In the genomic region with DNA sequence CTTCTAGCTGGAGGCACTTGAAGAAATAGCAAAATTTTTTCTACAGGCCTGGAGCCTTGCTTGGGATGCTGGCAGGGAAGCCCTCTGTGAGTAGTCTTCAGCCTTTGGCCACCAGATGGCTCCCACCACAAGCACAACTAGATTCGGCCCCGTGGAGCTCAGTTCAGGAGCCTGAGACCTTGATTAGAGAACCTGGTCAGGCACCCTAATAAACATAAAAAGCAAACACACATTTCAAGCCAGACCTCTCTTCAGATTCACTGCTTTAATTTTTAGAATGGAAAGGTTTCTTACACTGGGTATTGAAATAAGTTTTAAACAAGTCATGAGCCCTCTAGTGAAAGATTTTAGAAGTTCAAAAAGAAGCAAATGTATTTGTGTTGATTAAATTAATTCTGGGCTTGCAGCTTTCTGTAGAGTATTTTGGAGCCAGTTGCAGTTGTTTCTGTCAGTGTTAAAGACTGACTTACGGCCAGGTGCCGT, we compare ENCODE assay signal across 8 cellular contexts. TPM values are rescaled to one million over a fixed set of nuclear protein-coding genes. Genes with fewer than 3 reads are reported as not detected.
A peak's percentile ranks its signal among the peaks of the same experiment; 100 is the strongest.
DNase-seq lines count a peak whose midpoint lies in the region; ATAC-seq and TF ChIP-seq lines count a peak whose summit lies in the region.

No MANE protein-coding gene starts in this region.

- no peaks in the 10 kb centered on the region for H3K27me3 ChIP-seq in HAP-1 (ENCODE audit: low read depth)
- no peaks in the 10 kb centered on the region for H3K27me3 ChIP-seq in MG63
- no peaks in the 10 kb centered on the region for H3K27me3 ChIP-seq in psoas muscle (ENCODE audit: insufficient read depth in 3 of 3, low read length in 2 of 3)

- CTCF ChIA-PET in GM10248 (lab: Yijun Ruan, JAX): interaction anchor here (0.6 to 19.5 kb wide), 54 partner anchors 10 to 821 kb away, joined by 3 to 561 read pairs (median 6); partner anchors contain the start of genes GLRX, RFESD and RHOBTB3

- in situ Hi-C loops in HAP-1 (cut with MboI; ENCODE audit: low sequenced_read_pairs): loop anchor here (5.0 kb wide), 1 partner anchor 66 kb away; no protein-coding TSS in a partner anchor

- no peaks in the 10 kb centered on the region for H3K4me1 ChIP-seq in HAP-1
- H3K4me1 ChIP-seq in psoas muscle: peaks cover 49% of the 10 kb centered on the region

- peak overlapping the region; percentile 73 for H3K27ac ChIP-seq in psoas muscle

- H3K36me3 ChIP-seq in HAP-1 (replicated peaks) (no peaks in the 10 kb centered on the region; the same call in 1 of the 2 replicates), MG63 (peaks cover 70% of the 10 kb centered on the region), psoas muscle (ENCODE audit: insufficient read depth in 1 of 2, low read depth in 1 of 2) (peaks cover 0 to 12% of the 10 kb centered on the region in 2 donors)

- H3K4me3 ChIP-seq in HAP-1 (no peak overlapping the region), MG63 (no peak overlapping the region), psoas muscle (no peak overlapping the region)

- ATAC-seq in left cardiac atrium: peak; percentile 92 to 95
- peak; percentile 79 to 88 (median 82) for ATAC-seq in psoas muscle

- TF ChIP-seq CTCF in GM10248 (IDR thresholded peaks at IDR 0.05; ENCODE audit: control extremely low read depth, extremely low read depth, low read depth, missing control alignments) (peak; percentile 82), psoas muscle (IDR thresholded peaks at IDR 0.05) (peak; percentile 88)

- DNase-seq in GM10248 (ENCODE audit: extremely low spot score) (peak; percentile 74), HAP-1 (ENCODE audit: low spot score in 2 of 2) (peak; percentile 57 to 80), MG63 (peak; percentile 75), SW 1271 (lab: John Stamatoyannopoulos, UW) (peak; percentile 78 to 86), left cardiac atrium (peak; percentile 85), psoas muscle (peak; percentile 80 to 88), ureter (ENCODE audit: low spot score) (peak; percentile 86)
- peak; percentile 41 for DNase-seq in activated naive CD8-positive, alpha-beta T cell treated with anti-CD3 and anti-CD28 coated beads, Interleukin-2, amount 50 U/mL, for 16 hours (ENCODE audit: low read depth, low spot score)

- intact Hi-C loops in left cardiac atrium (cut with DNase I): loop anchor here (1.0 to 2.0 kb wide), 2 partner anchors 62 to 66 kb away; no protein-coding TSS in a partner anchor
- intact Hi-C loops in psoas muscle (cut with DNase I): loop anchor here (1.0 to 5.0 kb wide), 5 partner anchors 66 to 556 kb away; partner anchors contain the start of gene RFESD (in 1 of the 2)

- POLR2A ChIA-PET in GM10248 (lab: Yijun Ruan, JAX): no interaction called here

- no peaks in the 10 kb centered on the region for H3K9me3 ChIP-seq in HAP-1
- H3K9me3 ChIP-seq in MG63: no peaks in the 10 kb centered on the region
- no peaks in the 10 kb centered on the region for H3K9me3 ChIP-seq in psoas muscle

- WGBS in psoas muscle, 3 donors: 6 to 11% (median 8%) methylated on average over 4 of the region's 4 CpGs

RNA-seq across cellular contexts. Expression of gene GLRX, which starts 41.4 kb away (rescaled TPM):
- 87.3 and 120 TPM in 2 replicates for total RNA-seq in MG63 (2014; rRNA removed; shearing (Covaris generic); ENCODE audit: low replicate concordance)
- total RNA-seq in left cardiac atrium (10 to 100 TPM; 73.1 to 76.0 TPM), psoas muscle (100 to 1,000 TPM; 131 to 888 (median 651) TPM), ureter (21.1 TPM)
- polyA plus RNA-seq in psoas muscle: 1,000 to 10,000 TPM; 1,121 to 3,024 (median 1,342) TPM

RNA-seq across cellular contexts. Expression of gene RHOBTB3, which starts 50.0 kb away (rescaled TPM):
- total RNA-seq in MG63 (2014; rRNA removed; shearing (Covaris generic); ENCODE audit: low replicate concordance): 74.7 and 99.2 TPM in 2 replicates
- total RNA-seq in left cardiac atrium: 100 to 1,000 TPM; 101 to 110 TPM
- total RNA-seq in psoas muscle: 10 to 100 TPM; 44.0 to 86.0 (median 62.8) TPM
- 10 to 100 TPM; 19.0 to 53.2 (median 21.4) TPM for polyA plus RNA-seq in psoas muscle
- 102 TPM for total RNA-seq in ureter
